ENCODE assay signal across 10 cellular contexts in genomic region chr6:69894578-69895347, GRCh38. TPM values are rescaled to one million over a fixed set of nuclear protein-coding genes. Genes with fewer than 3 reads are reported as not detected.
A peak's percentile ranks its signal among the peaks of the same experiment; 100 is the strongest.
DNase-seq lines count a peak whose midpoint lies in the region; ATAC-seq and TF ChIP-seq lines count a peak whose summit lies in the region.
"Had no signal": no experiment of that assay in that cellular context is flagged by ENCODE, and none has a peak within 500 bp of the region (broad histone marks: within the 10 kb centered on the region; RNA-seq: fewer than 3 reads in every experiment).

No MANE protein-coding gene starts in this region.

- no peaks in the 10 kb centered on the region for H4K20me1 ChIP-seq in neural progenitor cell (ENCODE audit: low read depth)

- H3K4me1 Mint-ChIP-seq in WTC11 (peaks cover 12% of the 10 kb centered on the region), neural progenitor cell (peaks cover 5% of the 10 kb centered on the region)

- peaks cover 6% of the 10 kb centered on the region for H3K36me3 Mint-ChIP-seq in WTC11
- H3K36me3 Mint-ChIP-seq in neural progenitor cell = no peaks in the 10 kb centered on the region

- POLR2A ChIA-PET in WTC11 (lab: Charles Lee) = no interaction called here

- peaks cover 15% of the 10 kb centered on the region for H3K4me1 ChIP-seq in neural progenitor cell

- ATAC-seq in GM18909 (IDR thresholded peaks at IDR 0.05; ENCODE audit: poor library complexity, unreplicated experiment) = peak; percentile 69
- peak; percentile 70 for ATAC-seq in HG03280 (IDR thresholded peaks at IDR 0.05; ENCODE audit: unreplicated experiment)
- ATAC-seq in WTC11 = peak; percentile 30
- no peak for ATAC-seq in HG03039 (IDR thresholded peaks at IDR 0.05; ENCODE audit: unreplicated experiment)
- no peak for ATAC-seq in HG02571 (IDR thresholded peaks at IDR 0.05; ENCODE audit: unreplicated experiment)

- no peaks in the 10 kb centered on the region for H3F3A ChIP-seq in neural progenitor cell (ENCODE audit: low read depth)

- CTCF ChIA-PET in WTC11 (lab: Charles Lee) = interaction anchor here (0.5 kb wide), 1 partner anchor 21 kb away, joined by 4 read pairs; no protein-coding TSS in a partner anchor

- H3K4me3 ChIP-seq in neural progenitor cell = no peak overlapping the region
- H3K4me3 ChIP-seq in coronary artery = no peak overlapping the region
- H3K4me3 ChIP-seq: skin epidermis had no signal

- no peaks in the 10 kb centered on the region for H3K36me3 ChIP-seq in neural progenitor cell

- TF ChIP-seq CTCF in WTC11 (IDR thresholded peaks at IDR 0.05) (no peak), neural progenitor cell (IDR thresholded peaks at IDR 0.05) (no peak), coronary artery (IDR thresholded peaks at IDR 0.05) (no peak)

- H3K9ac ChIP-seq in neural progenitor cell = no peak overlapping the region

- H3K27ac ChIP-seq in neural progenitor cell (peak overlapping the region; percentile 11), coronary artery (no peak overlapping the region)
- H3K27ac ChIP-seq: skin epidermis had no signal

- no peaks in the 10 kb centered on the region for H3K27me3 Mint-ChIP-seq in WTC11 (ENCODE audit: low read depth)
- no peaks in the 10 kb centered on the region for H3K27me3 Mint-ChIP-seq in neural progenitor cell (ENCODE audit: insufficient read depth, low read depth)

- no peak overlapping the region for H3K4me3 Mint-ChIP-seq in WTC11
- no peak overlapping the region for H3K4me3 Mint-ChIP-seq in neural progenitor cell
- H3K4me3 Mint-ChIP-seq: T-helper 1 cell treated with Interleukin-12 subunit alpha and Interleukin-12 subunit beta and Interleukin-4 antibody, amounts not matched to agents 30 μg/mL and 1 μg/mL, for 36 hours had no signal

- no peaks in the 10 kb centered on the region for H3K79me2 ChIP-seq in neural progenitor cell (ENCODE audit: low read depth)

- no peaks in the 10 kb centered on the region for H3K27me3 ChIP-seq in neural progenitor cell

- peak overlapping the region; percentile 21 for H2AFZ ChIP-seq in neural progenitor cell (replicated peaks)

- H3K9me3 Mint-ChIP-seq in WTC11 (peaks cover 20% of the 10 kb centered on the region), neural progenitor cell (peaks cover 2% of the 10 kb centered on the region)
- H3K9me3 Mint-ChIP-seq: T-helper 1 cell treated with Interleukin-12 subunit alpha and Interleukin-12 subunit beta and Interleukin-4 antibody, amounts not matched to agents 30 μg/mL and 1 μg/mL, for 36 hours had no signal

- no peaks in the 10 kb centered on the region for H3K9me3 ChIP-seq in neural progenitor cell (ENCODE audit: low read depth)

- H3K27ac Mint-ChIP-seq in WTC11 = no peak overlapping the region
- no peak overlapping the region for H3K27ac Mint-ChIP-seq in neural progenitor cell
- H3K27ac Mint-ChIP-seq: T-helper 1 cell treated with Interleukin-12 subunit alpha and Interleukin-12 subunit beta and Interleukin-4 antibody, amounts not matched to agents 30 μg/mL and 1 μg/mL, for 36 hours had no signal

- DNase-seq in WTC11 (ENCODE audit: low spot score) = no peak
- DNase-seq in neural progenitor cell (ENCODE audit: low spot score) = peak; percentile 13
- DNase-seq in retina = no peak
- DNase-seq in coronary artery (ENCODE audit: low spot score) = no peak

- no peak overlapping the region for H3K4me2 ChIP-seq in neural progenitor cell

TF ChIP-seq in WTC11, 78 proteins besides CTCF, POLR2A, EP300 and RAD21:
- TF ChIP-seq SP1 (CRISPR knock-in tag; conservative IDR thresholded peaks at IDR 0.05) (no peak), IRF1 (CRISPR knock-in tag; IDR thresholded peaks at IDR 0.05) (no peak), NFYB (CRISPR knock-in tag; conservative IDR thresholded peaks at IDR 0.05; ENCODE audit: low read depth) (no peak), ZNF138 (CRISPR knock-in tag; conservative IDR thresholded peaks at IDR 0.05) (no peak), NR3C1 (CRISPR knock-in tag; conservative IDR thresholded peaks at IDR 0.05; ENCODE audit: low read depth) (no peak), ESRRA (CRISPR knock-in tag; IDR thresholded peaks at IDR 0.05; ENCODE audit: borderline replicate concordance) (no peak), ZNF396 (CRISPR knock-in tag; IDR thresholded peaks at IDR 0.05; ENCODE audit: borderline replicate concordance) (no peak), NFE2L1 (CRISPR knock-in tag; IDR thresholded peaks at IDR 0.05) (no peak), CDX4 (CRISPR knock-in tag; IDR thresholded peaks at IDR 0.05; ENCODE audit: borderline replicate concordance) (no peak), TEAD4 (CRISPR knock-in tag; IDR thresholded peaks at IDR 0.05) (no peak)
- TF ChIP-seq, protein P1, sequence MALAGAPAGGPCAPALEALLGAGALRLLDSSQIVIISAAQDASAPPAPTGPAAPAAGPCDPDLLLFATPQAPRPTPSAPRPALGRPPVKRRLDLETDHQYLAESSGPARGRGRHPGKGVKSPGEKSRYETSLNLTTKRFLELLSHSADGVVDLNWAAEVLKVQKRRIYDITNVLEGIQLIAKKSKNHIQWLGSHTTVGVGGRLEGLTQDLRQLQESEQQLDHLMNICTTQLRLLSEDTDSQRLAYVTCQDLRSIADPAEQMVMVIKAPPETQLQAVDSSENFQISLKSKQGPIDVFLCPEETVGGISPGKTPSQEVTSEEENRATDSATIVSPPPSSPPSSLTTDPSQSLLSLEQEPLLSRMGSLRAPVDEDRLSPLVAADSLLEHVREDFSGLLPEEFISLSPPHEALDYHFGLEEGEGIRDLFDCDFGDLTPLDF (CRISPR knock-in tag; IDR thresholded peaks at IDR 0.05) = no peak
- TF ChIP-seq, protein P2, sequence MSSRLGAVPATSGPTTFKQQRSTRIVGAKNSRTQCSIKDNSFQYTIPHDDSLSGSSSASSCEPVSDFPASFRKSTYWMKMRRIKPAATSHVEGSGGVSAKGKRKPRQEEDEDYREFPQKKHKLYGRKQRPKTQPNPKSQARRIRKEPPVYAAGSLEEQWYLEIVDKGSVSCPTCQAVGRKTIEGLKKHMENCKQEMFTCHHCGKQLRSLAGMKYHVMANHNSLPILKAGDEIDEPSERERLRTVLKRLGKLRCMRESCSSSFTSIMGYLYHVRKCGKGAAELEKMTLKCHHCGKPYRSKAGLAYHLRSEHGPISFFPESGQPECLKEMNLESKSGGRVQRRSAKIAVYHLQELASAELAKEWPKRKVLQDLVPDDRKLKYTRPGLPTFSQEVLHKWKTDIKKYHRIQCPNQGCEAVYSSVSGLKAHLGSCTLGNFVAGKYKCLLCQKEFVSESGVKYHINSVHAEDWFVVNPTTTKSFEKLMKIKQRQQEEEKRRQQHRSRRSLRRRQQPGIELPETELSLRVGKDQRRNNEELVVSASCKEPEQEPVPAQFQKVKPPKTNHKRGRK (CRISPR knock-in tag; IDR thresholded peaks at IDR 0.05; ENCODE audit: borderline replicate concordance) = no peak
- TF ChIP-seq, protein P3, sequence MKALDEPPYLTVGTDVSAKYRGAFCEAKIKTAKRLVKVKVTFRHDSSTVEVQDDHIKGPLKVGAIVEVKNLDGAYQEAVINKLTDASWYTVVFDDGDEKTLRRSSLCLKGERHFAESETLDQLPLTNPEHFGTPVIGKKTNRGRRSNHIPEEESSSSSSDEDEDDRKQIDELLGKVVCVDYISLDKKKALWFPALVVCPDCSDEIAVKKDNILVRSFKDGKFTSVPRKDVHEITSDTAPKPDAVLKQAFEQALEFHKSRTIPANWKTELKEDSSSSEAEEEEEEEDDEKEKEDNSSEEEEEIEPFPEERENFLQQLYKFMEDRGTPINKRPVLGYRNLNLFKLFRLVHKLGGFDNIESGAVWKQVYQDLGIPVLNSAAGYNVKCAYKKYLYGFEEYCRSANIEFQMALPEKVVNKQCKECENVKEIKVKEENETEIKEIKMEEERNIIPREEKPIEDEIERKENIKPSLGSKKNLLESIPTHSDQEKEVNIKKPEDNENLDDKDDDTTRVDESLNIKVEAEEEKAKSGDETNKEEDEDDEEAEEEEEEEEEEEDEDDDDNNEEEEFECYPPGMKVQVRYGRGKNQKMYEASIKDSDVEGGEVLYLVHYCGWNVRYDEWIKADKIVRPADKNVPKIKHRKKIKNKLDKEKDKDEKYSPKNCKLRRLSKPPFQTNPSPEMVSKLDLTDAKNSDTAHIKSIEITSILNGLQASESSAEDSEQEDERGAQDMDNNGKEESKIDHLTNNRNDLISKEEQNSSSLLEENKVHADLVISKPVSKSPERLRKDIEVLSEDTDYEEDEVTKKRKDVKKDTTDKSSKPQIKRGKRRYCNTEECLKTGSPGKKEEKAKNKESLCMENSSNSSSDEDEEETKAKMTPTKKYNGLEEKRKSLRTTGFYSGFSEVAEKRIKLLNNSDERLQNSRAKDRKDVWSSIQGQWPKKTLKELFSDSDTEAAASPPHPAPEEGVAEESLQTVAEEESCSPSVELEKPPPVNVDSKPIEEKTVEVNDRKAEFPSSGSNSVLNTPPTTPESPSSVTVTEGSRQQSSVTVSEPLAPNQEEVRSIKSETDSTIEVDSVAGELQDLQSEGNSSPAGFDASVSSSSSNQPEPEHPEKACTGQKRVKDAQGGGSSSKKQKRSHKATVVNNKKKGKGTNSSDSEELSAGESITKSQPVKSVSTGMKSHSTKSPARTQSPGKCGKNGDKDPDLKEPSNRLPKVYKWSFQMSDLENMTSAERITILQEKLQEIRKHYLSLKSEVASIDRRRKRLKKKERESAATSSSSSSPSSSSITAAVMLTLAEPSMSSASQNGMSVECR (CRISPR knock-in tag; IDR thresholded peaks at IDR 0.05; ENCODE audit: borderline replicate concordance) = no peak

RNA-seq across cellular contexts. Expression of gene COL19A1, which starts 28.4 kb away (rescaled TPM):
- total RNA-seq in WTC11 (2021) (not detected in 3 replicates), neural progenitor cell (ENCODE audit: low replicate concordance) (0.03 TPM in 1 of 2 replicates, not detected in the other)

Comparison
In these comparisons a context has a peak if more than half of its experiments do, and no peak if none do; other contexts are left out.
1. ATAC-seq: peak in GM18909 (single experiment), HG03280 (single experiment) and WTC11 (single experiment); none in HG03039 (single experiment) and HG02571 (single experiment).